ENCODE assay signal across 33 cellular contexts in genomic region chr18:51346404-51346803, GRCh38.
"Had no signal": no experiment of that assay in that cellular context is flagged by ENCODE, and none has a peak within 500 bp of the region (broad histone marks: within the 10 kb centered on the region; RNA-seq: fewer than 3 reads in every experiment).

No MANE protein-coding gene starts in this region.

- DNase-seq: Kasumi-1, MG63, NCI-H1048, NCI-H1092 treated with DMSO at 0.1 percent for 48 hours, NCI-H1105 treated with DMSO at 0.1 percent for 48 hours, NCI-H1417, NCI-H1436, NCI-H146, NCI-H1694, NCI-H187, NCI-H1930, NCI-H2029 treated with DMSO at 0.1 percent for 48 hours, NCI-H2081 treated with DMSO at 0.1 percent for 48 hours, NCI-H2107, NCI-H2171, NCI-H226, NCI-H446 treated with DMSO at 0.1 percent for 48 hours, NCI-H510A, NCI-H524, NCI-H526, NCI-H69, NCI-H748 treated with DMSO at 0.1 percent for 48 hours, NCI-H82, PC-9, SHP77, SIG-M5, SJCRH30, T-cell had no signal

- H3K36me3 ChIP-seq: MG63, SJCRH30 had no signal

- H3K27me3 ChIP-seq: MG63, SJCRH30 had no signal

- H3K27ac Mint-ChIP-seq: T-cell had no signal

- H3K4me3 Mint-ChIP-seq: T-cell had no signal

- H3K4me1 Mint-ChIP-seq: T-cell had no signal

- H2AFZ ChIP-seq: PC-9 had no signal

- H3K4me2 ChIP-seq: PC-9 had no signal

- H3K27ac ChIP-seq: PC-9, RWPE1, SJCRH30, SK-N-MC had no signal

- H3K9me3 ChIP-seq: MG63, SJCRH30 had no signal

- H3K4me3 ChIP-seq: MG63, PC-9, SJCRH30, SK-N-MC had no signal

- H3K36me3 Mint-ChIP-seq: T-cell had no signal

- ATAC-seq: Panc1, Right ventricle myocardium inferior, SK-N-SH treated with all-trans-retinoic acid at 6 μM for 48 hours, T-cell had no signal
